ENCODE assay signal across 28 cellular contexts in the genomic region with DNA sequence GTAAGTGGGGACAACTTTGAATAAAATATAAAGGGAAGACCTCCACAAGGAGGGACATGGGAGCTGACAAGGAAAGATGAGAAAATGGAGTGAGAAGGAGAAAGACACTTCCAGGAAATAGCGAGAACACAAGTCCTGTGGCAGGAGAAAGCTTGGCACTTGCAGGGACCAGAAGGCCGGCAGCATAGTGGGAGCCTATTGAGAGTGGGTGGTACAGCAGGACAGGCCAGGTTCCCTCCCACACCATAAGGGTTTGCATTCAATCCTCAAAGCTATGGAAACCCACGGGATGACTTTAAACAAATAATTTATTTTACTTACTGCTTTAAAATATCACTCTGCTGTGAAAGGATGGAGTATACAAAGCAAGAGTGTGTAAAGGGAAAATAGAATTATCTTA.
"Had no signal": no experiment of that assay in that cellular context is flagged by ENCODE, and none has a peak within 500 bp of the region (broad histone marks: within the 10 kb centered on the region; RNA-seq: fewer than 3 reads in every experiment).

No MANE protein-coding gene starts in this region.

- H3K4me3 ChIP-seq: stomach, suprapubic skin, testis, thoracic aorta, thyroid gland, tibial artery, tibial nerve, transverse colon, upper lobe of left lung, upper lobe of right lung, uterus, vagina had no signal

- H3K27me3 Mint-ChIP-seq: stimulated activated memory B cell treated with anti-CD40 and anti-IgM and Interleukin-4, amounts not matched to agents 10 μg/mL and 1 μg/mL and 100 μg/mL, for 72 hours; type B pancreatic cell had no signal

- H3K27ac ChIP-seq: stomach, suprapubic skin, testis, thoracic aorta, thyroid gland, tibial artery, tibial nerve, transverse colon, upper lobe of left lung, upper lobe of right lung, uterus, vagina had no signal

- H3K36me3 Mint-ChIP-seq: stimulated activated effector memory CD8-positive, alpha-beta T cell treated with anti-CD3 and anti-CD28 coated beads, Interleukin-12 subunit alpha, Interleukin-12 subunit beta, amount 100 ng/mL, for 72 hours; stimulated activated memory B cell treated with anti-CD40 and anti-IgM and Interleukin-4, amounts not matched to agents 10 μg/mL and 1 μg/mL and 100 μg/mL, for 72 hours; stimulated activated naive B cell treated with anti-CD40 and anti-IgM and Interleukin-4, amounts not matched to agents 10 μg/mL and 1 μg/mL and 100 μg/mL, for 72 hours; type B pancreatic cell had no signal

- H3K4me1 Mint-ChIP-seq: stimulated activated effector memory CD8-positive, alpha-beta T cell treated with anti-CD3 and anti-CD28 coated beads, Interleukin-12 subunit alpha, Interleukin-12 subunit beta, amount 100 ng/mL, for 72 hours; stimulated activated memory B cell treated with anti-CD40 and anti-IgM and Interleukin-4, amounts not matched to agents 10 μg/mL and 1 μg/mL and 100 μg/mL, for 72 hours; stimulated activated naive B cell treated with anti-CD40 and anti-IgM and Interleukin-4, amounts not matched to agents 10 μg/mL and 1 μg/mL and 100 μg/mL, for 72 hours; stimulated activated naive CD8-positive, alpha-beta T cell treated with anti-CD3 and anti-CD28 coated beads, Interleukin-15, amount 100 ng/mL, for 72 hours had no signal

- H3K27ac Mint-ChIP-seq: stimulated activated effector memory CD8-positive, alpha-beta T cell treated with anti-CD3 and anti-CD28 coated beads, Interleukin-12 subunit alpha, Interleukin-12 subunit beta, amount 100 ng/mL, for 72 hours; stimulated activated memory B cell treated with anti-CD40 and anti-IgM and Interleukin-4, amounts not matched to agents 10 μg/mL and 1 μg/mL and 100 μg/mL, for 72 hours; stimulated activated naive B cell treated with anti-CD40 and anti-IgM and Interleukin-4, amounts not matched to agents 10 μg/mL and 1 μg/mL and 100 μg/mL, for 72 hours; stimulated activated naive CD8-positive, alpha-beta T cell treated with anti-CD3 and anti-CD28 coated beads, Interleukin-15, amount 100 ng/mL, for 72 hours; stimulated activated naive CD8-positive, alpha-beta T cell treated with anti-CD3 and anti-CD28 coated beads, Interleukin-15, Interleukin-2, amounts not matched to agents 100 ng/mL and 50 ng/mL, for 24 hours; type B pancreatic cell had no signal

- H3K4me3 Mint-ChIP-seq: stimulated activated effector memory CD8-positive, alpha-beta T cell treated with anti-CD3 and anti-CD28 coated beads, Interleukin-12 subunit alpha, Interleukin-12 subunit beta, amount 100 ng/mL, for 72 hours; stimulated activated memory B cell treated with anti-CD40 and anti-IgM and Interleukin-4, amounts not matched to agents 10 μg/mL and 1 μg/mL and 100 μg/mL, for 72 hours; stimulated activated naive B cell treated with anti-CD40 and anti-IgM and Interleukin-4, amounts not matched to agents 10 μg/mL and 1 μg/mL and 100 μg/mL, for 72 hours; stimulated activated naive CD8-positive, alpha-beta T cell treated with anti-CD3 and anti-CD28 coated beads, Interleukin-15, amount 100 ng/mL, for 72 hours; stimulated activated naive CD8-positive, alpha-beta T cell treated with anti-CD3 and anti-CD28 coated beads, Interleukin-15, Interleukin-2, amounts not matched to agents 100 ng/mL and 50 ng/mL, for 24 hours; type B pancreatic cell had no signal

- H3K4me1 ChIP-seq: stomach, suprapubic skin, testis, thyroid gland, tibial nerve, transverse colon, upper lobe of left lung, upper lobe of right lung, uterus, vagina had no signal

- H3K9me3 Mint-ChIP-seq: stimulated activated effector memory CD8-positive, alpha-beta T cell treated with anti-CD3 and anti-CD28 coated beads, Interleukin-12 subunit alpha, Interleukin-12 subunit beta, amount 100 ng/mL, for 72 hours; stimulated activated memory B cell treated with anti-CD40 and anti-IgM and Interleukin-4, amounts not matched to agents 10 μg/mL and 1 μg/mL and 100 μg/mL, for 72 hours; stimulated activated naive B cell treated with anti-CD40 and anti-IgM and Interleukin-4, amounts not matched to agents 10 μg/mL and 1 μg/mL and 100 μg/mL, for 72 hours; stimulated activated naive CD8-positive, alpha-beta T cell treated with anti-CD3 and anti-CD28 coated beads, Interleukin-15, amount 100 ng/mL, for 72 hours; stimulated activated naive CD8-positive, alpha-beta T cell treated with anti-CD3 and anti-CD28 coated beads, Interleukin-15, Interleukin-2, amounts not matched to agents 100 ng/mL and 50 ng/mL, for 24 hours; type B pancreatic cell had no signal

- DNase-seq: stimulated activated CD4-positive, alpha-beta T cell treated with anti-CD3 and anti-CD28 coated beads, Interleukin-2, amount 100 ng/mL, for 48 hours; stimulated activated CD4-positive, alpha-beta T cell treated with anti-CD3 and anti-CD28 coated beads, Interleukin-4, amount 100 ng/mL, for 1 hour; stimulated activated CD4-positive, alpha-beta T cell treated with anti-CD3 and anti-CD28 coated beads, Interleukin-4, amount 100 ng/mL, for 24 hours; stimulated activated CD4-positive, alpha-beta T cell treated with anti-CD3 and anti-CD28 coated beads, Interleukin-4, amount 100 ng/mL, for 4 hours; stimulated activated CD8-positive, alpha-beta memory T cell treated with anti-CD3 and anti-CD28 coated beads, Interleukin-4, amount 100 ng/mL, for 48 hours; stimulated activated naive B cell treated with anti-CD40 and anti-IgM and Interleukin-4, amounts not matched to agents 10 μg/mL and 1 μg/mL and 100 μg/mL, for 72 hours; stimulated activated naive CD4-positive, alpha-beta T cell; stimulated activated naive CD4-positive, alpha-beta T cell treated with Interleukin-2 at 50 U/mL for 16 hours; stimulated activated naive CD8-positive, alpha-beta T cell treated with anti-CD3 and anti-CD28 coated beads, Interleukin-15, amount 100 ng/mL, for 72 hours; stimulated activated naive CD8-positive, alpha-beta T cell treated with anti-CD3 and anti-CD28 coated beads, Interleukin-15, Interleukin-2, amounts not matched to agents 100 U/mL and 50 U/mL, for 24 hours; stomach; substantia nigra; testis; thyroid gland; tibial artery; transverse colon; trophoblast cell; upper lobe of left lung; upper lobe of right lung; uterus had no signal

- H3K9me3 ChIP-seq: stomach, suprapubic skin, testis, thoracic aorta, thyroid gland, tibial artery, tibial nerve, transverse colon, upper lobe of left lung, upper lobe of right lung, uterus, vagina had no signal

- H3K36me3 ChIP-seq: stomach, suprapubic skin, thoracic aorta, thyroid gland, tibial artery, tibial nerve, transverse colon, upper lobe of left lung, upper lobe of right lung, uterus, vagina had no signal

- H3K27me3 ChIP-seq: stomach, suprapubic skin, testis, thyroid gland, tibial artery, tibial nerve, transverse colon, upper lobe of left lung, upper lobe of right lung, uterus, vagina had no signal

- ATAC-seq: stimulated activated effector memory CD8-positive, alpha-beta T cell treated with anti-CD3 and anti-CD28 coated beads, Interleukin-12 subunit alpha, Interleukin-12 subunit beta, amount 100 ng/mL, for 72 hours; stimulated activated memory B cell treated with anti-CD40 and anti-IgM and Interleukin-4, amounts not matched to agents 10 μg/mL and 1 μg/mL and 100 μg/mL, for 72 hours; stimulated activated naive B cell treated with anti-CD40 and anti-IgM and Interleukin-4, amounts not matched to agents 10 μg/mL and 1 μg/mL and 100 μg/mL, for 72 hours; stimulated activated naive CD8-positive, alpha-beta T cell treated with anti-CD3 and anti-CD28 coated beads, Interleukin-15, amount 100 ng/mL, for 72 hours; stimulated activated naive CD8-positive, alpha-beta T cell treated with anti-CD3 and anti-CD28 coated beads, Interleukin-15, Interleukin-2, amounts not matched to agents 100 U/mL and 50 U/mL, for 24 hours; upper lobe of right lung had no signal
